ENCODE assay signal across 12 cellular contexts in genomic region chr1:150535511-150536281, GRCh38. TPM values are rescaled to one million over a fixed set of nuclear protein-coding genes. Genes with fewer than 3 reads are reported as not detected.
DNase-seq lines count a peak whose midpoint lies in the region; ATAC-seq and TF ChIP-seq lines count a peak whose summit lies in the region.
"Had no signal": no experiment of that assay in that cellular context is flagged by ENCODE, and none has a peak within 500 bp of the region (broad histone marks: within the 10 kb centered on the region; RNA-seq: fewer than 3 reads in every experiment).

No MANE protein-coding gene starts in this region.

- H3K27ac Mint-ChIP-seq in endodermal cell, result no peak overlapping the region

- H3K27ac ChIP-seq in endodermal cell (ENCODE audit: low read depth, low read length), result no peak overlapping the region
- H3K27ac ChIP-seq: ovary, uterus had no signal

- no peak overlapping the region for H3K9ac ChIP-seq in endodermal cell (ENCODE audit: extremely low read depth, low read length, poor library complexity, severe bottlenecking)

- no peak overlapping the region for H3K4me3 ChIP-seq in endodermal cell (ENCODE audit: low read length)
- H3K4me3 ChIP-seq: ovary, uterus had no signal

- TF ChIP-seq CTCF in endodermal cell (conservative IDR thresholded peaks at IDR 0.05), result no peak

- no peaks in the 10 kb centered on the region for H3K9me3 Mint-ChIP-seq in endodermal cell

- H3K4me1 ChIP-seq in endodermal cell (ENCODE audit: control insufficient read depth, insufficient read depth, low read length), result no peaks in the 10 kb centered on the region

- 88 to 92% methylated on average over 6 to 13 of the region's 14 CpGs for WGBS in endodermal cell (ENCODE audit: insufficient coverage in 1 of 2, insufficient read length in 1 of 2), 2 experiments

- DNase-seq in HCEC 1CT, result peak; percentile 34
- peak; percentile 70 for DNase-seq in endodermal cell
- peak; percentile 35 for DNase-seq in renal cortical epithelial cell (ENCODE audit: low read depth)
- DNase-seq in NCI-H526 (lab: John Stamatoyannopoulos, UW), result no peak
- DNase-seq in GF-D8 (lab: John Stamatoyannopoulos, UW), result no peak
- DNase-seq: activated CD4-positive, alpha-beta T cell treated with anti-CD3 and anti-CD28 coated beads, Interleukin-2, amount 50 U/mL, for 1 hour; Calu3; Karpas-422; ovary; SHP77 treated with DMSO at 0.1 percent for 48 hours; uterus had no signal

- no peaks in the 10 kb centered on the region for H3K36me3 ChIP-seq in endodermal cell (ENCODE audit: control insufficient read depth, insufficient read depth, low read length)
- H3K36me3 ChIP-seq: ovary, uterus had no signal

- peaks cover 20% of the 10 kb centered on the region for H3K4me1 Mint-ChIP-seq in endodermal cell

- no peaks in the 10 kb centered on the region for H3K27me3 Mint-ChIP-seq in endodermal cell (ENCODE audit: insufficient read depth)

- H3K9me3 ChIP-seq in endodermal cell (ENCODE audit: control insufficient read depth, low read length), result no peaks in the 10 kb centered on the region
- H3K9me3 ChIP-seq: ovary, uterus had no signal

- H3K36me3 Mint-ChIP-seq in endodermal cell (ENCODE audit: low read depth), result no peaks in the 10 kb centered on the region

- no peak for ATAC-seq in HG03108 (IDR thresholded peaks at IDR 0.05; ENCODE audit: unreplicated experiment)

- no peaks in the 10 kb centered on the region for H3K27me3 ChIP-seq in endodermal cell (ENCODE audit: control insufficient read depth, insufficient read depth, low read length, poor library complexity, severe bottlenecking)
- H3K27me3 ChIP-seq: ovary, uterus had no signal

- no peak overlapping the region for H3K4me3 Mint-ChIP-seq in endodermal cell

RNA-seq across cellular contexts. Expression of gene ADAMTSL4, which starts 13.5 kb away (rescaled TPM):
- 1 to 10 TPM; 3.7 to 3.9 TPM for total RNA-seq in endodermal cell
- polyA plus RNA-seq in endodermal cell (2013, experiment 1 of 2), result 2.9 TPM
- 1.5 TPM for polyA plus RNA-seq in endodermal cell (2013, experiment 2 of 2)
- total RNA-seq in renal cortical epithelial cell, result 1.4 and 7.4 TPM in 2 replicates

RNA-seq across cellular contexts. Expression of gene FALEC, which starts 20.1 kb away (rescaled TPM):
- total RNA-seq in endodermal cell, result 1 to 10 TPM in 1 of 2 donors, under 1 TPM in 1; 0.70 to 1.6 TPM
- not detected for polyA plus RNA-seq in endodermal cell (2013, experiment 1 of 2)
- polyA plus RNA-seq in endodermal cell (2013, experiment 2 of 2), result not detected
- not detected in 2 replicates for total RNA-seq in renal cortical epithelial cell

RNA-seq across cellular contexts. Expression of gene ECM1, which starts 27.8 kb away (rescaled TPM):
- total RNA-seq in endodermal cell, result 1 to 10 TPM; 4.8 to 5.6 TPM
- 5.6 TPM for polyA plus RNA-seq in endodermal cell (2013, experiment 1 of 2)
- 8.3 TPM for polyA plus RNA-seq in endodermal cell (2013, experiment 2 of 2)
- total RNA-seq in renal cortical epithelial cell, result 0.35 and 0.60 TPM in 2 replicates

RNA-seq across cellular contexts. Expression of gene MCL1, which starts 43.7 kb away (rescaled TPM):
- total RNA-seq in endodermal cell (100 to 1,000 TPM; 133 to 173 TPM), renal cortical epithelial cell (250 and 364 TPM in 2 replicates)
- polyA plus RNA-seq in endodermal cell (2013, experiment 1 of 2), result 132 TPM
- polyA plus RNA-seq in endodermal cell (2013, experiment 2 of 2), result 134 TPM

RNA-seq across cellular contexts. Expression of gene TARS2, which starts 48.5 kb away (rescaled TPM):
- total RNA-seq in endodermal cell (10 to 100 TPM; 32.9 to 39.4 TPM), renal cortical epithelial cell (16.0 and 20.5 TPM in 2 replicates)
- 30.9 TPM for polyA plus RNA-seq in endodermal cell (2013, experiment 1 of 2)
- 25.5 TPM for polyA plus RNA-seq in endodermal cell (2013, experiment 2 of 2)

Comparison
In these comparisons a context has a peak if more than half of its experiments do, and no peak if none do; other contexts are left out.
1. DNase-seq: peak in HCEC 1CT (single experiment), endodermal cell (single experiment) and renal cortical epithelial cell (single experiment); none in NCI-H526 (0 of 2) and GF-D8 (single experiment).